ENCODE assay signal across 1 cellular context in genomic region chr15:31433101-31433500, GRCh38.
TF ChIP-seq lines count a peak whose summit lies in the region.

No MANE protein-coding gene starts in this region.

TF ChIP-seq in IMR-90, 13 proteins besides CTCF, POLR2A, EP300 and RAD21 (continued from another document):
- no peak for TF ChIP-seq FOS (IDR thresholded peaks at IDR 0.05; ENCODE audit: low read depth, low read length)
- TF ChIP-seq, protein P1, sequence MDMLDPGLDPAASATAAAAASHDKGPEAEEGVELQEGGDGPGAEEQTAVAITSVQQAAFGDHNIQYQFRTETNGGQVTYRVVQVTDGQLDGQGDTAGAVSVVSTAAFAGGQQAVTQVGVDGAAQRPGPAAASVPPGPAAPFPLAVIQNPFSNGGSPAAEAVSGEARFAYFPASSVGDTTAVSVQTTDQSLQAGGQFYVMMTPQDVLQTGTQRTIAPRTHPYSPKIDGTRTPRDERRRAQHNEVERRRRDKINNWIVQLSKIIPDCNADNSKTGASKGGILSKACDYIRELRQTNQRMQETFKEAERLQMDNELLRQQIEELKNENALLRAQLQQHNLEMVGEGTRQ (IDR thresholded peaks at IDR 0.05; ENCODE audit: low read depth, low read length): no peak
- no peak for TF ChIP-seq CHD1 (IDR thresholded peaks at IDR 0.05; ENCODE audit: low read depth, low read length)
- TF ChIP-seq MAZ (IDR thresholded peaks at IDR 0.05; ENCODE audit: borderline replicate concordance, low read depth, low read length): no peak
- no peak for TF ChIP-seq MXI1 (IDR thresholded peaks at IDR 0.05; ENCODE audit: borderline replicate concordance, low read depth, low read length)
- TF ChIP-seq RCOR1 (IDR thresholded peaks at IDR 0.05; ENCODE audit: insufficient replicate concordance, low read length): no peak
